ENCODE assay signal across 28 cellular contexts in genomic region chr2:233528182-233528581, GRCh38.
"Had no signal": no experiment of that assay in that cellular context is flagged by ENCODE, and none has a peak within 500 bp of the region (broad histone marks: within the 10 kb centered on the region; RNA-seq: fewer than 3 reads in every experiment).

No MANE protein-coding gene starts in this region.

- H3K27ac Mint-ChIP-seq: stimulated activated effector memory CD8-positive, alpha-beta T cell treated with anti-CD3 and anti-CD28 coated beads, Interleukin-12 subunit alpha, Interleukin-12 subunit beta, amount 100 ng/mL, for 72 hours; stimulated activated memory B cell treated with anti-CD40 and anti-IgM and Interleukin-4, amounts not matched to agents 10 μg/mL and 1 μg/mL and 100 μg/mL, for 72 hours; stimulated activated naive B cell treated with anti-CD40 and anti-IgM and Interleukin-4, amounts not matched to agents 10 μg/mL and 1 μg/mL and 100 μg/mL, for 72 hours; stimulated activated naive CD8-positive, alpha-beta T cell treated with anti-CD3 and anti-CD28 coated beads, Interleukin-15, amount 100 ng/mL, for 72 hours; stimulated activated naive CD8-positive, alpha-beta T cell treated with anti-CD3 and anti-CD28 coated beads, Interleukin-15, Interleukin-2, amounts not matched to agents 100 ng/mL and 50 ng/mL, for 24 hours; type B pancreatic cell had no signal

- H3K4me3 ChIP-seq: stomach, suprapubic skin, testis, thoracic aorta, thyroid gland, tibial artery, tibial nerve, transverse colon, upper lobe of left lung, upper lobe of right lung, uterus, vagina had no signal

- H3K4me3 Mint-ChIP-seq: stimulated activated effector memory CD8-positive, alpha-beta T cell treated with anti-CD3 and anti-CD28 coated beads, Interleukin-12 subunit alpha, Interleukin-12 subunit beta, amount 100 ng/mL, for 72 hours; stimulated activated memory B cell treated with anti-CD40 and anti-IgM and Interleukin-4, amounts not matched to agents 10 μg/mL and 1 μg/mL and 100 μg/mL, for 72 hours; stimulated activated naive B cell treated with anti-CD40 and anti-IgM and Interleukin-4, amounts not matched to agents 10 μg/mL and 1 μg/mL and 100 μg/mL, for 72 hours; stimulated activated naive CD8-positive, alpha-beta T cell treated with anti-CD3 and anti-CD28 coated beads, Interleukin-15, amount 100 ng/mL, for 72 hours; stimulated activated naive CD8-positive, alpha-beta T cell treated with anti-CD3 and anti-CD28 coated beads, Interleukin-15, Interleukin-2, amounts not matched to agents 100 ng/mL and 50 ng/mL, for 24 hours; type B pancreatic cell had no signal

- H3K36me3 ChIP-seq: uterus had no signal

- H3K9me3 ChIP-seq: stomach, suprapubic skin, testis, thoracic aorta, thyroid gland, tibial artery, tibial nerve, transverse colon, upper lobe of left lung, upper lobe of right lung, uterus, vagina had no signal

- H3K4me1 Mint-ChIP-seq: stimulated activated effector memory CD8-positive, alpha-beta T cell treated with anti-CD3 and anti-CD28 coated beads, Interleukin-12 subunit alpha, Interleukin-12 subunit beta, amount 100 ng/mL, for 72 hours; stimulated activated naive CD8-positive, alpha-beta T cell treated with anti-CD3 and anti-CD28 coated beads, Interleukin-15, amount 100 ng/mL, for 72 hours had no signal

- H3K4me1 ChIP-seq: stomach, suprapubic skin, tibial artery, transverse colon, upper lobe of left lung, upper lobe of right lung, uterus, vagina had no signal

- ATAC-seq: stimulated activated effector memory CD8-positive, alpha-beta T cell treated with anti-CD3 and anti-CD28 coated beads, Interleukin-12 subunit alpha, Interleukin-12 subunit beta, amount 100 ng/mL, for 72 hours; stimulated activated memory B cell treated with anti-CD40 and anti-IgM and Interleukin-4, amounts not matched to agents 10 μg/mL and 1 μg/mL and 100 μg/mL, for 72 hours; stimulated activated naive B cell treated with anti-CD40 and anti-IgM and Interleukin-4, amounts not matched to agents 10 μg/mL and 1 μg/mL and 100 μg/mL, for 72 hours; stimulated activated naive CD8-positive, alpha-beta T cell treated with anti-CD3 and anti-CD28 coated beads, Interleukin-15, amount 100 ng/mL, for 72 hours; stimulated activated naive CD8-positive, alpha-beta T cell treated with anti-CD3 and anti-CD28 coated beads, Interleukin-15, Interleukin-2, amounts not matched to agents 100 U/mL and 50 U/mL, for 24 hours; upper lobe of right lung had no signal

- H3K9me3 Mint-ChIP-seq: stimulated activated effector memory CD8-positive, alpha-beta T cell treated with anti-CD3 and anti-CD28 coated beads, Interleukin-12 subunit alpha, Interleukin-12 subunit beta, amount 100 ng/mL, for 72 hours; stimulated activated memory B cell treated with anti-CD40 and anti-IgM and Interleukin-4, amounts not matched to agents 10 μg/mL and 1 μg/mL and 100 μg/mL, for 72 hours; stimulated activated naive CD8-positive, alpha-beta T cell treated with anti-CD3 and anti-CD28 coated beads, Interleukin-15, amount 100 ng/mL, for 72 hours; stimulated activated naive CD8-positive, alpha-beta T cell treated with anti-CD3 and anti-CD28 coated beads, Interleukin-15, Interleukin-2, amounts not matched to agents 100 ng/mL and 50 ng/mL, for 24 hours; type B pancreatic cell had no signal

- H3K27ac ChIP-seq: stomach, suprapubic skin, testis, thoracic aorta, thyroid gland, tibial artery, tibial nerve, transverse colon, upper lobe of left lung, upper lobe of right lung, uterus, vagina had no signal

- H3K27me3 ChIP-seq: stomach, suprapubic skin, testis, thyroid gland, tibial artery, tibial nerve, transverse colon, upper lobe of left lung, upper lobe of right lung, uterus, vagina had no signal

- H3K27me3 Mint-ChIP-seq: stimulated activated memory B cell treated with anti-CD40 and anti-IgM and Interleukin-4, amounts not matched to agents 10 μg/mL and 1 μg/mL and 100 μg/mL, for 72 hours; stimulated activated naive B cell treated with anti-CD40 and anti-IgM and Interleukin-4, amounts not matched to agents 10 μg/mL and 1 μg/mL and 100 μg/mL, for 72 hours; stimulated activated naive CD8-positive, alpha-beta T cell treated with anti-CD3 and anti-CD28 coated beads, Interleukin-15, amount 100 ng/mL, for 72 hours; stimulated activated naive CD8-positive, alpha-beta T cell treated with anti-CD3 and anti-CD28 coated beads, Interleukin-15, Interleukin-2, amounts not matched to agents 100 ng/mL and 50 ng/mL, for 24 hours; type B pancreatic cell had no signal

- DNase-seq: stimulated activated CD4-positive, alpha-beta T cell treated with anti-CD3 and anti-CD28 coated beads, Interleukin-2, amount 100 ng/mL, for 48 hours; stimulated activated CD4-positive, alpha-beta T cell treated with anti-CD3 and anti-CD28 coated beads, Interleukin-4, amount 100 ng/mL, for 1 hour; stimulated activated CD4-positive, alpha-beta T cell treated with anti-CD3 and anti-CD28 coated beads, Interleukin-4, amount 100 ng/mL, for 24 hours; stimulated activated CD4-positive, alpha-beta T cell treated with anti-CD3 and anti-CD28 coated beads, Interleukin-4, amount 100 ng/mL, for 4 hours; stimulated activated CD8-positive, alpha-beta memory T cell treated with anti-CD3 and anti-CD28 coated beads, Interleukin-4, amount 100 ng/mL, for 48 hours; stimulated activated naive B cell treated with anti-CD40 and anti-IgM and Interleukin-4, amounts not matched to agents 10 μg/mL and 1 μg/mL and 100 μg/mL, for 72 hours; stimulated activated naive CD4-positive, alpha-beta T cell; stimulated activated naive CD4-positive, alpha-beta T cell treated with Interleukin-2 at 50 U/mL for 16 hours; stimulated activated naive CD8-positive, alpha-beta T cell treated with anti-CD3 and anti-CD28 coated beads, Interleukin-15, amount 100 ng/mL, for 72 hours; stimulated activated naive CD8-positive, alpha-beta T cell treated with anti-CD3 and anti-CD28 coated beads, Interleukin-15, Interleukin-2, amounts not matched to agents 100 U/mL and 50 U/mL, for 24 hours; stomach; substantia nigra; testis; tibial artery; transverse colon; trophoblast cell; upper lobe of left lung; upper lobe of right lung; uterus had no signal
